8 cellular contexts compared by ENCODE assay signal in genomic region chr3:113878403-113878802, GRCh38.
"Had no signal": no experiment of that assay in that cellular context is flagged by ENCODE, and none has a peak within 500 bp of the region (broad histone marks: within the 10 kb centered on the region; RNA-seq: fewer than 3 reads in every experiment).

No MANE protein-coding gene starts in this region.

- FAIRE-seq: G401.6, GM12878, GM12891, GM12892, GM18507, GM19239 had no signal

- H3K4me3 ChIP-seq: GM12878 had no signal

- ATAC-seq: GM12878 had no signal

- DNase-seq: GDM1, GF-D8 had no signal
